15 cellular contexts compared by ENCODE assay signal in genomic region chr11:66157182-66157864, GRCh38.
DNase-seq lines count a peak whose midpoint lies in the region; ATAC-seq and TF ChIP-seq lines count a peak whose summit lies in the region.
"Had no signal": no experiment of that assay in that cellular context is flagged by ENCODE, and none has a peak within 500 bp of the region (broad histone marks: within the 10 kb centered on the region; RNA-seq: fewer than 3 reads in every experiment).

No MANE protein-coding gene starts in this region.

- no peak for TF ChIP-seq CTCF in KMS-11 (conservative IDR thresholded peaks at IDR 0.05; ENCODE audit: low read depth, low read length)
- no peak for TF ChIP-seq CTCF in chondrocyte (IDR thresholded peaks at IDR 0.05)
- no peak for TF ChIP-seq CTCF in glutamatergic neuron (IDR thresholded peaks at IDR 0.05; ENCODE audit: partially characterized antibody, unreplicated experiment)

- H3K79me2 ChIP-seq in KMS-11 (ENCODE audit: insufficient read depth, low read depth): peaks cover 3% of the 10 kb centered on the region; the same call in 1 of the 2 replicates

- H3K9ac ChIP-seq in KMS-11: no peak overlapping the region; the same call in 1 of the 2 replicates

- peak overlapping the region; percentile 73 for H3K27ac Mint-ChIP-seq in activated T-cell treated with anti-CD3 and anti-CD28 coated beads, Interleukin-2, amount 50 U/mL, for 72 hours
- H3K27ac Mint-ChIP-seq in chondrocyte (ENCODE audit: unreplicated experiment) (peak overlapping the region; percentile 2), glutamatergic neuron (ENCODE audit: unreplicated experiment) (no peak overlapping the region)
- peak overlapping the region; percentile 71 for H3K27ac Mint-ChIP-seq in stimulated activated naive B cell treated with anti-CD40 and anti-IgM and Interleukin-4, amounts not matched to agents 10 μg/mL and 1 μg/mL and 100 μg/mL, for 72 hours

- H2AFZ ChIP-seq in KMS-11 (ENCODE audit: low read depth): no peak overlapping the region

- peaks cover 45% of the 10 kb centered on the region for H3K4me1 Mint-ChIP-seq in activated T-cell treated with anti-CD3 and anti-CD28 coated beads, Interleukin-2, amount 50 U/mL, for 72 hours (ENCODE audit: low read depth)
- H3K4me1 Mint-ChIP-seq in chondrocyte (ENCODE audit: low read depth): peaks cover 8% of the 10 kb centered on the region
- H3K4me1 Mint-ChIP-seq in stimulated activated naive B cell treated with anti-CD40 and anti-IgM and Interleukin-4, amounts not matched to agents 10 μg/mL and 1 μg/mL and 100 μg/mL, for 72 hours: peaks cover 16 to 27% of the 10 kb centered on the region in 2 donors
- H3K4me1 Mint-ChIP-seq in glutamatergic neuron (ENCODE audit: low read depth, unreplicated experiment): no peaks in the 10 kb centered on the region

- H3K27ac ChIP-seq in KMS-11: peak overlapping the region; percentile 61
- H3K27ac ChIP-seq: SJCRH30, uterus had no signal

- H3K36me3 ChIP-seq in KMS-11 (ENCODE audit: insufficient read depth): no peaks in the 10 kb centered on the region; the same call in 1 of the 2 replicates
- H3K36me3 ChIP-seq: SJCRH30, uterus had no signal

- no peaks in the 10 kb centered on the region for H3K27me3 ChIP-seq in KMS-11 (ENCODE audit: insufficient read depth, low read depth)
- H3K27me3 ChIP-seq: SJCRH30, uterus had no signal

- H3K4me2 ChIP-seq in KMS-11: peak overlapping the region; percentile 54

- no peaks in the 10 kb centered on the region for H3K9me3 Mint-ChIP-seq in activated T-cell treated with anti-CD3 and anti-CD28 coated beads, Interleukin-2, amount 50 U/mL, for 72 hours
- H3K9me3 Mint-ChIP-seq in chondrocyte (ENCODE audit: low read depth) (peaks cover 4% of the 10 kb centered on the region), glutamatergic neuron (ENCODE audit: unreplicated experiment) (no peaks in the 10 kb centered on the region)
- H3K9me3 Mint-ChIP-seq in stimulated activated naive B cell treated with anti-CD40 and anti-IgM and Interleukin-4, amounts not matched to agents 10 μg/mL and 1 μg/mL and 100 μg/mL, for 72 hours: peaks cover 2 to 5% of the 10 kb centered on the region in 2 donors

- peak in 1 of 2 donors; percentile 44 for ATAC-seq in activated T-cell treated with anti-CD3 and anti-CD28 coated beads, Interleukin-2, amount 50 U/mL, for 72 hours (replicated peaks in 1 of 2)
- peak; percentile 21 to 66 for ATAC-seq in stimulated activated naive B cell treated with anti-CD40 and anti-IgM and Interleukin-4, amounts not matched to agents 10 μg/mL and 1 μg/mL and 100 μg/mL, for 72 hours (replicated peaks)
- no peak for ATAC-seq in HG03039 (IDR thresholded peaks at IDR 0.05; ENCODE audit: unreplicated experiment)

- H3K36me3 Mint-ChIP-seq in activated T-cell treated with anti-CD3 and anti-CD28 coated beads, Interleukin-2, amount 50 U/mL, for 72 hours (ENCODE audit: insufficient read depth in 2 of 2): peaks cover 0 to 2% of the 10 kb centered on the region in 2 donors
- H3K36me3 Mint-ChIP-seq in chondrocyte (ENCODE audit: low read depth) (no peaks in the 10 kb centered on the region), glutamatergic neuron (ENCODE audit: unreplicated experiment) (no peaks in the 10 kb centered on the region)
- H3K36me3 Mint-ChIP-seq in stimulated activated naive B cell treated with anti-CD40 and anti-IgM and Interleukin-4, amounts not matched to agents 10 μg/mL and 1 μg/mL and 100 μg/mL, for 72 hours: peaks cover 8 to 9% of the 10 kb centered on the region in 2 donors

- no peak overlapping the region for H3K4me3 ChIP-seq in KMS-11 (IDR thresholded peaks at IDR 0.05; ENCODE audit: insufficient read depth, low read depth, low read length)
- H3K4me3 ChIP-seq: SJCRH30, uterus had no signal

- DNase-seq in activated T-cell treated with anti-CD3 and anti-CD28 coated beads, Interleukin-2, amount 50 U/mL, for 72 hours: no peak
- DNase-seq in activated T-cell treated with anti-CD3 and anti-CD28 coated beads, Interleukin-2, amount 50 U/mL, for 1 hour: no peak
- DNase-seq in chondrocyte (ENCODE audit: low spot score) (no peak), glutamatergic neuron (no peak)
- no peak for DNase-seq in stimulated activated naive B cell treated with anti-CD40 and anti-IgM and Interleukin-4, amounts not matched to agents 10 μg/mL and 1 μg/mL and 100 μg/mL, for 72 hours
- no peak for DNase-seq in activated effector memory CD4-positive, alpha-beta T cell treated with anti-CD3 and anti-CD28 coated beads, Interleukin-2, amount 50 U/mL, for 16 hours
- DNase-seq: activated gamma-delta T cell treated with Interleukin-2 at 50 U/mL for 16 hours, DMS153, NCI-H1105 treated with DMSO at 0.1 percent for 48 hours, NCI-H748 treated with DMSO at 0.1 percent for 48 hours, SJCRH30, small intestine, uterus had no signal

- H4K20me1 ChIP-seq in KMS-11 (ENCODE audit: insufficient read depth): no peaks in the 10 kb centered on the region

- H3K4me3 Mint-ChIP-seq in activated T-cell treated with anti-CD3 and anti-CD28 coated beads, Interleukin-2, amount 50 U/mL, for 72 hours: peak overlapping the region in 1 of 2 donors; percentile 6
- H3K4me3 Mint-ChIP-seq in chondrocyte (ENCODE audit: unreplicated experiment) (no peak overlapping the region), glutamatergic neuron (ENCODE audit: unreplicated experiment) (no peak overlapping the region)
- H3K4me3 Mint-ChIP-seq in stimulated activated naive B cell treated with anti-CD40 and anti-IgM and Interleukin-4, amounts not matched to agents 10 μg/mL and 1 μg/mL and 100 μg/mL, for 72 hours: no peak overlapping the region

- no peaks in the 10 kb centered on the region for H3K27me3 Mint-ChIP-seq in activated T-cell treated with anti-CD3 and anti-CD28 coated beads, Interleukin-2, amount 50 U/mL, for 72 hours (ENCODE audit: low read depth)
- H3K27me3 Mint-ChIP-seq in chondrocyte (ENCODE audit: low read depth): no peaks in the 10 kb centered on the region
- no peaks in the 10 kb centered on the region for H3K27me3 Mint-ChIP-seq in stimulated activated naive B cell treated with anti-CD40 and anti-IgM and Interleukin-4, amounts not matched to agents 10 μg/mL and 1 μg/mL and 100 μg/mL, for 72 hours
- no peaks in the 10 kb centered on the region for H3K27me3 Mint-ChIP-seq in glutamatergic neuron (ENCODE audit: unreplicated experiment)

- H3K4me1 ChIP-seq in KMS-11 (ENCODE audit: low read depth, poor library complexity, severe bottlenecking): peaks cover 80% of the 10 kb centered on the region
- H3K4me1 ChIP-seq: uterus had no signal
